ENCODE assay signal across 1 cellular context in the genomic region with DNA sequence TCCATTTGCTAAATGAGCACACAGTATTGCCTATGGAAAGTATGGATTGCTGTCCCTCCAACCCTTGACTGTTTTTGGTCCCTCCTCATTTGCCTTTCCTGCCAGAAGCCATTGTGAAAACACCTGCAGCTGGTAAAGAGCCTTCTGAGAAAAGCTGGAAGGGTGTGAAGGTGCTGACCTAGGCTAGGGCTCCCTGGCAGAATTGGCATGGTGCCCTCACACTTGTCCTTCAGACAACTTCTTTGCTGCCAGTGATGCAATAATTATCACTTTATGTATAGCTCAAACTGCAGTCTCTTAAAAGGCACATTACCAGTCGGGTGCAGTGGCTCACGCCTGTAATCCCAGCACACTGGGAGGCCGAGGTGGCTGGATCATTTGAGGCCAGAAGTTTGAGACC.
TF ChIP-seq lines count a peak whose summit lies in the region.

No MANE protein-coding gene starts in this region.

TF ChIP-seq in GM12878, 131 proteins besides CTCF, POLR2A, EP300 and RAD21:
- TF ChIP-seq TCF12 (IDR thresholded peaks at IDR 0.05; ENCODE audit: low read depth, low read length) = no peak
- TF ChIP-seq POLR2AphosphoS2 (IDR thresholded peaks at IDR 0.05; ENCODE audit: low read depth, low read length) = no peak
- no peak for TF ChIP-seq ASH2L (IDR thresholded peaks at IDR 0.05; ENCODE audit: borderline replicate concordance, low read depth)
- no peak for TF ChIP-seq ATF3 (IDR thresholded peaks at IDR 0.05; ENCODE audit: borderline replicate concordance, extremely low read depth, low read depth, low read length)
